ENCODE assay signal across 11 cellular contexts in genomic region chr2:37020212-37020886, GRCh38. TPM values are rescaled to one million over a fixed set of nuclear protein-coding genes. Genes with fewer than 3 reads are reported as not detected.
DNase-seq lines count a peak whose midpoint lies in the region; TF ChIP-seq lines count a peak whose summit lies in the region.
"Had no signal": no experiment of that assay in that cellular context is flagged by ENCODE, and none has a peak within 500 bp of the region (broad histone marks: within the 10 kb centered on the region; RNA-seq: fewer than 3 reads in every experiment).

No MANE protein-coding gene starts in this region.

- CTCF ChIA-PET in activated CD4-positive, alpha-beta memory T cell treated with anti-CD3 and anti-CD28 coated beads, Interleukin-2, amount 10 ng/mL, durations not matched to agents 7 days and 5 days (lab: Charles Lee): no interaction called here

- WGBS in stomach, 5 donors: 27 to 41% (median 33%) methylated on average over 5 of the region's 5 CpGs

- peaks cover 29% of the 10 kb centered on the region for H3K36me3 Mint-ChIP-seq in T-helper 2 cell treated with Interferon-gamma antibody and Interleukin-4, amounts not matched to agents 5 μg/mL and 100 μg/mL, for 36 hours (ENCODE audit: low read depth)
- peaks cover 44% of the 10 kb centered on the region for H3K36me3 Mint-ChIP-seq in activated CD4-positive, alpha-beta memory T cell treated with anti-CD3 and anti-CD28 coated beads, Interleukin-2, amount 10 ng/mL, durations not matched to agents 7 days and 5 days (ENCODE audit: low read depth)

- TF ChIP-seq EP300 in stomach (IDR thresholded peaks at IDR 0.05): no peak

- H3K4me3 ChIP-seq in cardiac fibroblast (replicated peaks in 1 of 2; ENCODE audit: low read depth in 2 of 2, low read length in 2 of 2) (no peak overlapping the region), stomach (no peak overlapping the region)

- TF ChIP-seq POLR2A in stomach (IDR thresholded peaks at IDR 0.05): no peak

- intact Hi-C loops in stomach (cut with DNase I; ENCODE audit: low total_unique reads): no loop called here

- H3K4me3 Mint-ChIP-seq in T-helper 2 cell treated with Interferon-gamma antibody and Interleukin-4, amounts not matched to agents 5 μg/mL and 100 μg/mL, for 36 hours: no peak overlapping the region
- H3K4me3 Mint-ChIP-seq in activated CD4-positive, alpha-beta memory T cell treated with anti-CD3 and anti-CD28 coated beads, Interleukin-2, amount 10 ng/mL, durations not matched to agents 7 days and 5 days: no peak overlapping the region

- no peaks in the 10 kb centered on the region for H3K27me3 ChIP-seq in stomach

- H3K27ac ChIP-seq in stomach: peak overlapping the region in 3 of 5 donors; percentile 2 to 46 (median 38)

- POLR2A ChIA-PET in activated CD4-positive, alpha-beta memory T cell treated with anti-CD3 and anti-CD28 coated beads, Interleukin-2, amount 10 ng/mL, durations not matched to agents 7 days and 5 days (lab: Charles Lee): no interaction called here

- no peaks in the 10 kb centered on the region for H3K9me3 ChIP-seq in stomach

- H3K9me3 Mint-ChIP-seq in T-helper 2 cell treated with Interferon-gamma antibody and Interleukin-4, amounts not matched to agents 5 μg/mL and 100 μg/mL, for 36 hours: no peaks in the 10 kb centered on the region
- H3K9me3 Mint-ChIP-seq in activated CD4-positive, alpha-beta memory T cell treated with anti-CD3 and anti-CD28 coated beads, Interleukin-2, amount 10 ng/mL, durations not matched to agents 7 days and 5 days: no peaks in the 10 kb centered on the region

- H3K36me3 ChIP-seq in stomach: peaks cover 24 to 93% (median 89%) of the 10 kb centered on the region in 4 donors

- H3K27ac Mint-ChIP-seq in T-helper 2 cell treated with Interferon-gamma antibody and Interleukin-4, amounts not matched to agents 5 μg/mL and 100 μg/mL, for 36 hours: no peak overlapping the region
- H3K27ac Mint-ChIP-seq in activated CD4-positive, alpha-beta memory T cell treated with anti-CD3 and anti-CD28 coated beads, Interleukin-2, amount 10 ng/mL, durations not matched to agents 7 days and 5 days: no peak overlapping the region

- TF ChIP-seq CTCF in cardiac fibroblast (IDR thresholded peaks at IDR 0.05; ENCODE audit: low read depth, low read length) (no peak), stomach (IDR thresholded peaks at IDR 0.05) (no peak)

- no peaks in the 10 kb centered on the region for H3K4me1 Mint-ChIP-seq in T-helper 2 cell treated with Interferon-gamma antibody and Interleukin-4, amounts not matched to agents 5 μg/mL and 100 μg/mL, for 36 hours (ENCODE audit: low read depth)
- no peaks in the 10 kb centered on the region for H3K4me1 Mint-ChIP-seq in activated CD4-positive, alpha-beta memory T cell treated with anti-CD3 and anti-CD28 coated beads, Interleukin-2, amount 10 ng/mL, durations not matched to agents 7 days and 5 days

- peaks cover 0 to 15% (median 7%) of the 10 kb centered on the region in 4 donors for H3K4me1 ChIP-seq in stomach

- H3K27me3 Mint-ChIP-seq in T-helper 2 cell treated with Interferon-gamma antibody and Interleukin-4, amounts not matched to agents 5 μg/mL and 100 μg/mL, for 36 hours (ENCODE audit: low read depth): no peaks in the 10 kb centered on the region
- no peaks in the 10 kb centered on the region for H3K27me3 Mint-ChIP-seq in activated CD4-positive, alpha-beta memory T cell treated with anti-CD3 and anti-CD28 coated beads, Interleukin-2, amount 10 ng/mL, durations not matched to agents 7 days and 5 days

- peak; percentile 69 for DNase-seq in GM03348 (ENCODE audit: low spot score)
- peak; percentile 82 to 84 for DNase-seq in cardiac fibroblast (ENCODE audit: low read depth in 2 of 2)
- peak; percentile 25 for DNase-seq in kidney tubule cell (ENCODE audit: low spot score)
- peak; percentile 71 for DNase-seq in stomach
- no peak for DNase-seq in T-helper 2 cell treated with Interferon-gamma antibody and Interleukin-4, amounts not matched to agents 5 μg/mL and 100 μg/mL, for 36 hours (ENCODE audit: low spot score)
- DNase-seq in activated CD4-positive, alpha-beta memory T cell treated with anti-CD3 and anti-CD28 coated beads, Interleukin-2, amount 10 ng/mL, durations not matched to agents 7 days and 5 days: no peak
- no peak for DNase-seq in GF-D8 (lab: John Stamatoyannopoulos, UW)
- DNase-seq in HPDE6-E6E7 (ENCODE audit: extremely low spot score): no peak
- DNase-seq: activated gamma-delta T cell, DMS 273 treated with DMSO at 0.1 percent for 48 hours, NCI-H1436 treated with DMSO at 0.1 percent for 48 hours had no signal

RNA-seq across cellular contexts. Expression of gene STRN, which starts 54.0 kb away (rescaled TPM):
- 10 to 100 TPM in 4 of 5 donors, 1 to 10 TPM in 1; 5.8 to 34.9 (median 20.1) TPM for total RNA-seq in stomach
- 1 to 10 TPM; 3.5 to 5.7 (median 3.7) TPM for polyA plus RNA-seq in stomach
- total RNA-seq in activated CD4-positive, alpha-beta memory T cell treated with anti-CD3 and anti-CD28 coated beads, Interleukin-2, amount 10 ng/mL, durations not matched to agents 7 days and 5 days: 10 to 100 TPM; 33.7 to 34.4 TPM

Comparison
In these comparisons a context has a peak if more than half of its experiments do, and no peak if none do; other contexts are left out.
1. DNase-seq: peak in GM03348 (single experiment), cardiac fibroblast (2 of 2), kidney tubule cell (single experiment) and stomach (single experiment); none in T-helper 2 cell treated with Interferon-gamma antibody and Interleukin-4, amounts not matched to agents 5 μg/mL and 100 μg/mL, for 36 hours (single experiment), activated CD4-positive, alpha-beta memory T cell treated with anti-CD3 and anti-CD28 coated beads, Interleukin-2, amount 10 ng/mL, durations not matched to agents 7 days and 5 days (single experiment), GF-D8 (single experiment) and HPDE6-E6E7 (single experiment).